In the genomic region with DNA sequence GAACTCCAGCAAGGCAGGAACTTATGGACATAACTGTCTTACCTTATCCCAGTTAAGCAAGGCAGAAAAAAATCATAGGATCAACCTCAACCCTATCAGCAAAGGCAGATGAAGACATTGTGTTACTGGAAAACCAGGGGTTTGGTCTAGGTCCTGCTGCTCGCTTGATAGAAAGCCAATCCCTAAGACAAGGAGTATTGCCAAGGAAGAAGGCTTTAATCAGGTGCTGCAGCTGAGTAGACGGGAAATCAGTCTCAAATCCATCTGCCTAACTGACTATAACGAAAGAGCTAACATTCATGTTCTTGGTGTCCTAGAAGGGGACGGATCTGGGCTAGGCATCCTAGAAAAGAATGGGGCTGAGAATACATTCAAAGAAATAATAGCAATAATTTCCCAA, we compare ENCODE assay signal across 1 cellular context.
TF ChIP-seq lines count a peak whose summit lies in the region.

No MANE protein-coding gene starts in this region.

TF ChIP-seq in K562, 482 proteins besides CTCF, POLR2A, EP300 and RAD21 (continued from another document):
- TF ChIP-seq, protein P1, sequence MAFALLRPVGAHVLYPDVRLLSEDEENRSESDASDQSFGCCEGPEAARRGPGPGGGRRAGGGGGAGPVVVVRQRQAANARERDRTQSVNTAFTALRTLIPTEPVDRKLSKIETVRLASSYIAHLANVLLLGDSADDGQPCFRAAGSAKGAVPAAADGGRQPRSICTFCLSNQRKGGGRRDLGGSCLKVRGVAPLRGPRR (CRISPR knock-in tag; IDR thresholded peaks at IDR 0.05): no peak
- TF ChIP-seq HNRNPK (IDR thresholded peaks at IDR 0.05; ENCODE audit: low read depth, low read length, poor library complexity, severe bottlenecking): no peak
- no peak for TF ChIP-seq TGIF2 (CRISPR knock-in tag; IDR thresholded peaks at IDR 0.05)
- TF ChIP-seq SAFB2 (IDR thresholded peaks at IDR 0.05; ENCODE audit: borderline replicate concordance, low read depth, low read length, severe bottlenecking): no peak
- no peak for TF ChIP-seq CBFA2T3 (IDR thresholded peaks at IDR 0.05)
- TF ChIP-seq CBX3 (IDR thresholded peaks at IDR 0.05; ENCODE audit: borderline replicate concordance in 1 of 2, low read length in 2 of 2): peak in 1 of 2 experiments; percentile 26; a peak in 1 of 3 replicates
- TF ChIP-seq ZNF124 (CRISPR knock-in tag; IDR thresholded peaks at IDR 0.05): peak; percentile 92
- no peak for TF ChIP-seq IFI16 (CRISPR knock-in tag; IDR thresholded peaks at IDR 0.05)
- TF ChIP-seq RFX5 (IDR thresholded peaks at IDR 0.05; ENCODE audit: low read depth, low read length): no peak
- TF ChIP-seq CCAR2 (IDR thresholded peaks at IDR 0.05; ENCODE audit: low read depth, low read length): no peak
- TF ChIP-seq, protein P2, sequence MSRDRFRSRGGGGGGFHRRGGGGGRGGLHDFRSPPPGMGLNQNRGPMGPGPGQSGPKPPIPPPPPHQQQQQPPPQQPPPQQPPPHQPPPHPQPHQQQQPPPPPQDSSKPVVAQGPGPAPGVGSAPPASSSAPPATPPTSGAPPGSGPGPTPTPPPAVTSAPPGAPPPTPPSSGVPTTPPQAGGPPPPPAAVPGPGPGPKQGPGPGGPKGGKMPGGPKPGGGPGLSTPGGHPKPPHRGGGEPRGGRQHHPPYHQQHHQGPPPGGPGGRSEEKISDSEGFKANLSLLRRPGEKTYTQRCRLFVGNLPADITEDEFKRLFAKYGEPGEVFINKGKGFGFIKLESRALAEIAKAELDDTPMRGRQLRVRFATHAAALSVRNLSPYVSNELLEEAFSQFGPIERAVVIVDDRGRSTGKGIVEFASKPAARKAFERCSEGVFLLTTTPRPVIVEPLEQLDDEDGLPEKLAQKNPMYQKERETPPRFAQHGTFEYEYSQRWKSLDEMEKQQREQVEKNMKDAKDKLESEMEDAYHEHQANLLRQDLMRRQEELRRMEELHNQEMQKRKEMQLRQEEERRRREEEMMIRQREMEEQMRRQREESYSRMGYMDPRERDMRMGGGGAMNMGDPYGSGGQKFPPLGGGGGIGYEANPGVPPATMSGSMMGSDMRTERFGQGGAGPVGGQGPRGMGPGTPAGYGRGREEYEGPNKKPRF (IDR thresholded peaks at IDR 0.05; ENCODE audit: low read depth, low read length): no peak
- TF ChIP-seq SMAD3 (CRISPR knock-in tag; conservative IDR thresholded peaks at IDR 0.05): no peak
- no peak for TF ChIP-seq CBX2 (IDR thresholded peaks at IDR 0.05; ENCODE audit: insufficient read depth, low read length, poor library complexity, severe bottlenecking)
- TF ChIP-seq, protein P3, sequence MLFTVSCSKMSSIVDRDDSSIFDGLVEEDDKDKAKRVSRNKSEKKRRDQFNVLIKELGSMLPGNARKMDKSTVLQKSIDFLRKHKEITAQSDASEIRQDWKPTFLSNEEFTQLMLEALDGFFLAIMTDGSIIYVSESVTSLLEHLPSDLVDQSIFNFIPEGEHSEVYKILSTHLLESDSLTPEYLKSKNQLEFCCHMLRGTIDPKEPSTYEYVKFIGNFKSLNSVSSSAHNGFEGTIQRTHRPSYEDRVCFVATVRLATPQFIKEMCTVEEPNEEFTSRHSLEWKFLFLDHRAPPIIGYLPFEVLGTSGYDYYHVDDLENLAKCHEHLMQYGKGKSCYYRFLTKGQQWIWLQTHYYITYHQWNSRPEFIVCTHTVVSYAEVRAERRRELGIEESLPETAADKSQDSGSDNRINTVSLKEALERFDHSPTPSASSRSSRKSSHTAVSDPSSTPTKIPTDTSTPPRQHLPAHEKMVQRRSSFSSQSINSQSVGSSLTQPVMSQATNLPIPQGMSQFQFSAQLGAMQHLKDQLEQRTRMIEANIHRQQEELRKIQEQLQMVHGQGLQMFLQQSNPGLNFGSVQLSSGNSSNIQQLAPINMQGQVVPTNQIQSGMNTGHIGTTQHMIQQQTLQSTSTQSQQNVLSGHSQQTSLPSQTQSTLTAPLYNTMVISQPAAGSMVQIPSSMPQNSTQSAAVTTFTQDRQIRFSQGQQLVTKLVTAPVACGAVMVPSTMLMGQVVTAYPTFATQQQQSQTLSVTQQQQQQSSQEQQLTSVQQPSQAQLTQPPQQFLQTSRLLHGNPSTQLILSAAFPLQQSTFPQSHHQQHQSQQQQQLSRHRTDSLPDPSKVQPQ (CRISPR knock-in tag; IDR thresholded peaks at IDR 0.05; ENCODE audit: borderline replicate concordance): no peak
